Comparison of ENCODE assay signal across 20 cellular contexts in genomic region chr17:81161972-81162371, GRCh38. TPM values are rescaled to one million over a fixed set of nuclear protein-coding genes. Genes with fewer than 3 reads are reported as not detected.
DNase-seq lines count a peak whose midpoint lies in the region; ATAC-seq and TF ChIP-seq lines count a peak whose summit lies in the region.
"Had no signal": no experiment of that assay in that cellular context is flagged by ENCODE, and none has a peak within 500 bp of the region (broad histone marks: within the 10 kb centered on the region; RNA-seq: fewer than 3 reads in every experiment).

No MANE protein-coding gene starts in this region.

- no peak overlapping the region for H3K4me3 Mint-ChIP-seq in glutamatergic neuron (ENCODE audit: unreplicated experiment)
- H3K4me3 Mint-ChIP-seq: CD8-positive, alpha-beta T cell had no signal

- TF ChIP-seq CTCF in BE2C (IDR thresholded peaks at IDR 0.05; ENCODE audit: low read depth, low read length) = no peak
- TF ChIP-seq CTCF in glutamatergic neuron (IDR thresholded peaks at IDR 0.05; ENCODE audit: partially characterized antibody, unreplicated experiment) = no peak

- H3K27me3 Mint-ChIP-seq in glutamatergic neuron (ENCODE audit: unreplicated experiment) = no peaks in the 10 kb centered on the region

- no peaks in the 10 kb centered on the region for H3K36me3 Mint-ChIP-seq in glutamatergic neuron (ENCODE audit: unreplicated experiment)
- H3K36me3 Mint-ChIP-seq: CD8-positive, alpha-beta T cell had no signal

- peaks cover 9% of the 10 kb centered on the region for H3K4me1 ChIP-seq in BE2C

- peak; percentile 8 for DNase-seq in BE2C
- peak; percentile 11 for DNase-seq in glutamatergic neuron
- no peak for DNase-seq in substantia nigra (lab: John Stamatoyannopoulos, UW)
- DNase-seq in G401 (ENCODE audit: low spot score) = no peak
- DNase-seq in activated gamma-delta T cell (lab: John Stamatoyannopoulos, UW) = no peak
- DNase-seq: ACHN; CD8-positive, alpha-beta T cell; COR-L47; DMS153; DMS79 treated with DMSO at 0.1 percent for 48 hours; EL; GDM1; GOT3 had no signal

- no peak overlapping the region for H3K4me3 ChIP-seq in BE2C (ENCODE audit: low read depth, low read length)
- H3K4me3 ChIP-seq: K562 had no signal

- H3K9me3 Mint-ChIP-seq in glutamatergic neuron (ENCODE audit: unreplicated experiment) = peaks cover 2% of the 10 kb centered on the region
- H3K9me3 Mint-ChIP-seq: CD14-positive monocyte; CD8-positive, alpha-beta T cell had no signal

- H3K27ac Mint-ChIP-seq in glutamatergic neuron (ENCODE audit: unreplicated experiment) = no peak overlapping the region
- H3K27ac Mint-ChIP-seq: CD8-positive, alpha-beta T cell had no signal

- H3K36me3 ChIP-seq in BE2C = no peaks in the 10 kb centered on the region

- H3K27ac ChIP-seq in angular gyrus (ENCODE audit: low read depth, low read length) (peak overlapping the region; percentile 6), substantia nigra (ENCODE audit: low read depth, low read length, poor library complexity, severe bottlenecking) (peak overlapping the region; percentile 57)
- H3K27ac ChIP-seq: HL-60 had no signal

- ATAC-seq in HG02678 (IDR thresholded peaks at IDR 0.05; ENCODE audit: unreplicated experiment) = no peak
- ATAC-seq: CD8-positive, alpha-beta T cell; HCT116; K562 had no signal

- no peaks in the 10 kb centered on the region for H3K27me3 ChIP-seq in BE2C

- no peaks in the 10 kb centered on the region for H3K9me3 ChIP-seq in BE2C

- H3K4me1 Mint-ChIP-seq in glutamatergic neuron (ENCODE audit: low read depth, unreplicated experiment) = peaks cover 6% of the 10 kb centered on the region

- in situ Hi-C loops in G401 (cut with HindIII; ENCODE audit: low sequenced_read_pairs) = no loop called here

RNA-seq across cellular contexts. Expression of gene PVALEF, which starts 3.3 kb away (rescaled TPM):
- polyA plus RNA-seq in BE2C (2012; ENCODE audit: insufficient read depth, insufficient read length, low read depth) = not detected
- 0.29 TPM for total RNA-seq in glutamatergic neuron (ENCODE audit: unreplicated experiment)
- not detected in 2 replicates for total RNA-seq in G401 (2014; rRNA removed; shearing (Covaris generic))
- total RNA-seq: A172; CD8-positive, alpha-beta T cell; K562 had no signal
- polyA plus RNA-seq: CD14-positive monocyte, K562 had no signal

RNA-seq across cellular contexts. Expression of gene AATK, which starts 4.0 kb away (rescaled TPM):
- polyA plus RNA-seq in BE2C (2012; ENCODE audit: insufficient read depth, insufficient read length, low read depth) = 7.5 TPM
- 27.0 TPM for total RNA-seq in glutamatergic neuron (ENCODE audit: unreplicated experiment)
- total RNA-seq in G401 (2014; rRNA removed; shearing (Covaris generic)) = 7.5 and 19.0 TPM in 2 replicates

Comparison
In these comparisons a context has a peak if more than half of its experiments do, and no peak if none do; other contexts are left out.
1. DNase-seq: peak in BE2C (single experiment) and glutamatergic neuron (single experiment); none in substantia nigra (0 of 49), G401 (single experiment) and activated gamma-delta T cell (single experiment).